In the genomic region with DNA sequence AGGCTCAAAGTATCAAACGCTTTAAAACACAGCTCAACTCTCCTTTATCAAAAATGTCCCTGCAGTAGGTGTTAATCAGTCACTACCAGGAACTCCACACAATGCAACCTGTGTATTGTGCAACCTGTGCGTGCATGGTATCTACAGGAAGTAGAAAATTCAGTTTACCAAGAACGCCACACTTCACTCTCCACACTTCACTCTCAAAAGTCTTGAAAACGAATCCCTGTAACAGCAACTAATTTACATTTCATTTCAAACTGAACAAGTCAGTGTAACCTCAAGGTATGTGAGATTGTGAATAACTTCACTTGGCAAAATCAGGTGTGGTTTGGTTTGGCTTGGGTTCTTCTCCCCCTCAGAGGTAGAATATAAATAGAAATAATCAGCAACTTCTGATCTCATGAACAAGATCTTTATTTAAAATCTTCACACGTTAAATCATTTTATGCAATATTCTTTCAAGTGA, we compare ENCODE assay signal across 8 cellular contexts. TPM values are rescaled to one million over a fixed set of nuclear protein-coding genes. Genes with fewer than 3 reads are reported as not detected.
DNase-seq lines count a peak whose midpoint lies in the region; ATAC-seq and TF ChIP-seq lines count a peak whose summit lies in the region.

No MANE protein-coding gene starts in this region.

- H3K4me1 ChIP-seq in GM23338 (ENCODE audit: insufficient read depth) (peaks cover 9% of the 10 kb centered on the region), endodermal cell (ENCODE audit: control insufficient read depth, insufficient read depth, low read length) (peaks cover 3% of the 10 kb centered on the region), rectal smooth muscle tissue (ENCODE audit: control insufficient read depth, insufficient read depth, low read length) (peaks cover 5% of the 10 kb centered on the region)

- no peaks in the 10 kb centered on the region for H3K36me3 ChIP-seq in GM23338 (ENCODE audit: insufficient read depth)
- H3K36me3 ChIP-seq in endodermal cell (ENCODE audit: control insufficient read depth, insufficient read depth, low read length): no peaks in the 10 kb centered on the region
- H3K36me3 ChIP-seq in rectal smooth muscle tissue (ENCODE audit: control insufficient read depth, insufficient read depth, low read length): peaks cover 2% of the 10 kb centered on the region

- no peaks in the 10 kb centered on the region for H3F3A ChIP-seq in GM23338 (replicated peaks; ENCODE audit: low read depth)

- H3K79me2 ChIP-seq in GM23338 (replicated peaks; ENCODE audit: insufficient read depth): peaks cover 60% of the 10 kb centered on the region

- no peaks in the 10 kb centered on the region for H3K27me3 Mint-ChIP-seq in Calu3 (ENCODE audit: unreplicated experiment)
- H3K27me3 Mint-ChIP-seq in GM23338 (ENCODE audit: insufficient read depth, low read depth, poor library complexity): peaks cover 3% of the 10 kb centered on the region
- peaks cover 18% of the 10 kb centered on the region for H3K27me3 Mint-ChIP-seq in endodermal cell (ENCODE audit: insufficient read depth)

- peak overlapping the region; percentile 74 for H3K4me3 Mint-ChIP-seq in Calu3 (ENCODE audit: low read depth, unreplicated experiment)
- peak overlapping the region; percentile 75; the same call in 2 of the 3 replicates for H3K4me3 Mint-ChIP-seq in GM23338
- H3K4me3 Mint-ChIP-seq in endodermal cell: peak overlapping the region; percentile 72

- H3K4me1 Mint-ChIP-seq in Calu3 (ENCODE audit: low read depth, unreplicated experiment): peaks cover 15% of the 10 kb centered on the region
- peaks cover 17% of the 10 kb centered on the region for H3K4me1 Mint-ChIP-seq in GM23338
- H3K4me1 Mint-ChIP-seq in endodermal cell: peaks cover 22% of the 10 kb centered on the region

- H3K27me3 ChIP-seq in GM23338 (ENCODE audit: insufficient read depth) (no peaks in the 10 kb centered on the region), endodermal cell (ENCODE audit: control insufficient read depth, insufficient read depth, low read length, poor library complexity, severe bottlenecking) (no peaks in the 10 kb centered on the region), rectal smooth muscle tissue (ENCODE audit: control insufficient read depth, insufficient read depth, low read length) (no peaks in the 10 kb centered on the region)

- H3K27ac Mint-ChIP-seq in Calu3 (ENCODE audit: unreplicated experiment) (peak overlapping the region; percentile 58), GM23338 (no peak overlapping the region), endodermal cell (no peak overlapping the region)

- H3K9me2 ChIP-seq in GM23338 (ENCODE audit: insufficient read depth): no peaks in the 10 kb centered on the region

- H2AFZ ChIP-seq in GM23338: no peak overlapping the region

- H3K27ac ChIP-seq in GM23338 (ENCODE audit: low read depth) (no peak overlapping the region), endodermal cell (ENCODE audit: low read depth, low read length) (no peak overlapping the region), rectal smooth muscle tissue (ENCODE audit: low read depth, low read length) (no peak overlapping the region)

- TF ChIP-seq CTCF in Calu3 (IDR thresholded peaks at IDR 0.05; ENCODE audit: unreplicated experiment) (no peak), GM23338 (conservative IDR thresholded peaks at IDR 0.05; ENCODE audit: low read depth in 2 of 2) (no peak), endodermal cell (conservative IDR thresholded peaks at IDR 0.05) (no peak)

- CTCF ChIA-PET in Calu3 (lab: Charles Lee): interaction anchor here (0.7 kb wide), 1 partner anchor 133 kb away, joined by 3 read pairs; no protein-coding TSS in a partner anchor

- H3K9me3 Mint-ChIP-seq in Calu3 (ENCODE audit: low read depth, unreplicated experiment) (no peaks in the 10 kb centered on the region), GM23338 (no peaks in the 10 kb centered on the region; the same call in 2 of the 3 replicates), endodermal cell (no peaks in the 10 kb centered on the region)

- H3K36me3 Mint-ChIP-seq in Calu3 (ENCODE audit: insufficient read depth, unreplicated experiment) (peaks cover 24% of the 10 kb centered on the region), GM23338 (ENCODE audit: low read depth) (no peaks in the 10 kb centered on the region), endodermal cell (ENCODE audit: low read depth) (no peaks in the 10 kb centered on the region)

- H3K9me3 ChIP-seq in endodermal cell (ENCODE audit: control insufficient read depth, low read length): no peaks in the 10 kb centered on the region

- intact Hi-C loops in Calu3 (cut with micrococcal nuclease; ENCODE audit: unreplicated experiment): loop anchor here (10.0 kb wide), 1 partner anchor 46 kb away; no protein-coding TSS in a partner anchor

- BruUV-seq in Calu3 (replicated peaks; lab: Mats Ljungman, UMichigan): TSS peak; percentile 23

- ATAC-seq in GM23338 (no peak), GM19351 (IDR thresholded peaks at IDR 0.05; ENCODE audit: unreplicated experiment) (no peak)

- peak overlapping the region; percentile 89 for H3K4me2 ChIP-seq in GM23338

- DNase-seq in Calu3: peak; percentile 14
- no peak for DNase-seq in GM23338 (ENCODE audit: low spot score)
- DNase-seq in NOMO-1 treated with dmso at 0.1 percent for 144 hours (lab: John Stamatoyannopoulos, UW; ENCODE audit: unreplicated experiment): peak; percentile 48
- DNase-seq in endodermal cell: no peak
- DNase-seq in HK-2 (ENCODE audit: unreplicated experiment): no peak
- no peak for DNase-seq in 8988T

- 75 to 100% methylated on average over 3 to 5 of the region's 5 CpGs for WGBS in endodermal cell (ENCODE audit: insufficient coverage in 1 of 2, insufficient read length in 1 of 2), 2 experiments

- H3K9ac ChIP-seq in endodermal cell (ENCODE audit: extremely low read depth, low read length, poor library complexity, severe bottlenecking) (no peak overlapping the region), rectal smooth muscle tissue (ENCODE audit: low read length) (no peak overlapping the region)

- peaks cover 11% of the 10 kb centered on the region; the same call in 1 of the 2 replicates for H4K20me1 ChIP-seq in GM23338 (replicated peaks; ENCODE audit: insufficient read depth)

- peak overlapping the region; percentile 76 for H3K4me3 ChIP-seq in GM23338
- H3K4me3 ChIP-seq in endodermal cell (ENCODE audit: low read length): peak overlapping the region; percentile 75
- peak overlapping the region; percentile 91 for H3K4me3 ChIP-seq in rectal smooth muscle tissue (ENCODE audit: low read length)

TF ChIP-seq in GM23338, 12 proteins besides CTCF, POLR2A, EP300 and RAD21:
- TF ChIP-seq STAT1 (IDR thresholded peaks at IDR 0.05; ENCODE audit: unreplicated experiment) (no peak), ZNF114 (CRISPR knock-in tag; IDR thresholded peaks at IDR 0.05) (no peak), CREB1 (CRISPR knock-in tag; IDR thresholded peaks at IDR 0.05; ENCODE audit: low read depth) (no peak), EZH2 (IDR thresholded peaks at IDR 0.05; ENCODE audit: low read depth, unreplicated experiment) (no peak)
TF ChIP-seq in GM23338: peak in this region for 0.

RNA-seq across cellular contexts. Expression of a gene that starts 1.6 kb away (rescaled TPM):
- total RNA-seq in Calu3 (2022): 26.3 and 28.5 TPM in 2 replicates
- total RNA-seq in GM23338 (2014; rRNA removed; shearing (Covaris generic)): 35.3 and 43.4 TPM in 2 replicates
- polyA plus RNA-seq in GM23338 (2016; fragmentation: Nextera tagmentation; extraction: Ambion mirVana): 7.8 and 13.1 TPM in 2 replicates
- total RNA-seq in endodermal cell: 10 to 100 TPM; 19.5 to 24.6 TPM
- 11.8 TPM for polyA plus RNA-seq in endodermal cell (2013, experiment 1 of 2)
- polyA plus RNA-seq in endodermal cell (2013, experiment 2 of 2): 13.0 TPM

Comparison
In these comparisons a context has a peak if more than half of its experiments do, and no peak if none do; other contexts are left out.
1. DNase-seq: peak in Calu3 (single experiment) and NOMO-1 treated with dmso at 0.1 percent for 144 hours (single experiment); none in GM23338 (single experiment), endodermal cell (single experiment), HK-2 (single experiment) and 8988T (single experiment).
2. Peak in every context shown above with its lines, with median percentiles within 50 percentile points of each other: H3K4me3 Mint-ChIP-seq and H3K4me3 ChIP-seq.